Comparison of ENCODE assay signal across 8 cellular contexts in genomic region chr1:54334996-54335395, GRCh38.
DNase-seq lines count a peak whose midpoint lies in the region; ATAC-seq and TF ChIP-seq lines count a peak whose summit lies in the region.

No MANE protein-coding gene starts in this region.

- CTCF ChIA-PET in OCI-LY7 (lab: Charles Lee; ENCODE audit: unreplicated experiment), result no interaction called here

- intact Hi-C loops in OCI-LY7 (cut with micrococcal nuclease; ENCODE audit: unreplicated experiment), result no loop called here

- DNase-seq in lung (ENCODE audit: low spot score), result no peak
- no peak for DNase-seq in OCI-LY7 (ENCODE audit: low spot score)
- no peak for DNase-seq in MM.1S
- no peak for DNase-seq in NCI-H1105 (lab: John Stamatoyannopoulos, UW)

- WGBS in HUES64, result 91% methylated on average over 5 of the region's 5 CpGs
- 73 to 80% methylated on average over 5 of the region's 5 CpGs for WGBS in ectodermal cell, 2 experiments
- 46 to 61% methylated on average over 5 of the region's 5 CpGs for WGBS in lung, 2 donors

- H3K36me3 ChIP-seq in HUES64 (ENCODE audit: insufficient read depth, low read length) (peaks cover 13% of the 10 kb centered on the region), ectodermal cell (ENCODE audit: control insufficient read depth, insufficient read depth, low read length) (no peaks in the 10 kb centered on the region), lung (ENCODE audit: control insufficient read depth in 2 of 2, insufficient read depth in 2 of 2, low read length in 2 of 2) (no peaks in the 10 kb centered on the region), subcutaneous abdominal adipose tissue (ENCODE audit: control insufficient read depth in 5 of 5, insufficient read depth in 5 of 5, low read length in 5 of 5) (no peaks in the 10 kb centered on the region), OCI-LY7 (ENCODE audit: insufficient read depth, low read length) (peaks cover 9% of the 10 kb centered on the region; the same call in 1 of the 2 replicates), MM.1S (replicated peaks; ENCODE audit: insufficient read depth, low read length) (no peaks in the 10 kb centered on the region)

- no peak overlapping the region for H3K9ac ChIP-seq in HUES64 (ENCODE audit: low read depth, low read length)
- peak overlapping the region in 3 of 5 donors; percentile 74 to 80 (median 75) for H3K9ac ChIP-seq in subcutaneous abdominal adipose tissue (ENCODE audit: low read length in 5 of 5)
- H3K9ac ChIP-seq in MM.1S (ENCODE audit: low read length), result no peak overlapping the region

- no TSS peak for BruUV-seq in OCI-LY7 (replicated peaks; lab: Mats Ljungman, UMichigan)

- peaks cover 3% of the 10 kb centered on the region; the same call in 1 of the 2 replicates for H4K20me1 ChIP-seq in OCI-LY7 (ENCODE audit: insufficient read depth, low read length)
- H4K20me1 ChIP-seq in MM.1S (ENCODE audit: insufficient read depth, low read length), result no peaks in the 10 kb centered on the region

- H3K9me3 ChIP-seq in HUES64 (ENCODE audit: insufficient read depth, low read depth, low read length), result no peaks in the 10 kb centered on the region
- no peaks in the 10 kb centered on the region for H3K9me3 ChIP-seq in ectodermal cell (ENCODE audit: control insufficient read depth, low read length)
- no peaks in the 10 kb centered on the region for H3K9me3 ChIP-seq in lung (ENCODE audit: control insufficient read depth in 2 of 2, insufficient read depth in 1 of 2, low read length in 1 of 2)
- no peaks in the 10 kb centered on the region for H3K9me3 ChIP-seq in subcutaneous abdominal adipose tissue (ENCODE audit: control insufficient read depth in 5 of 5, low read length in 5 of 5)
- no peaks in the 10 kb centered on the region for H3K9me3 ChIP-seq in OCI-LY7 (ENCODE audit: low read length)
- no peaks in the 10 kb centered on the region for H3K9me3 ChIP-seq in MM.1S (replicated peaks; ENCODE audit: insufficient read depth, low read length)

- H3K4me2 ChIP-seq in OCI-LY7 (ENCODE audit: low read length) (no peak overlapping the region), MM.1S (ENCODE audit: low read depth, low read length) (no peak overlapping the region)

- no peak overlapping the region for H3K4me3 ChIP-seq in HUES64 (ENCODE audit: low read length)
- no peak overlapping the region for H3K4me3 ChIP-seq in ectodermal cell (ENCODE audit: insufficient read depth, low read depth, low read length)
- no peak overlapping the region for H3K4me3 ChIP-seq in lung
- H3K4me3 ChIP-seq in subcutaneous abdominal adipose tissue (ENCODE audit: low read depth in 1 of 5, low read length in 5 of 5), result peak overlapping the region; percentile 32 to 74 (median 54)
- H3K4me3 ChIP-seq in OCI-LY7 (ENCODE audit: low read depth, low read length, poor library complexity, severe bottlenecking), result no peak overlapping the region
- H3K4me3 ChIP-seq in MM.1S (ENCODE audit: low read length), result no peak overlapping the region

- peak overlapping the region; percentile 48; the same call in 1 of the 2 replicates for H3K27ac ChIP-seq in HUES64 (ENCODE audit: low read depth, low read length)
- H3K27ac ChIP-seq in ectodermal cell (ENCODE audit: insufficient read depth, low read depth, low read length, poor library complexity, severe bottlenecking), result peak overlapping the region; percentile 81
- peak overlapping the region; percentile 49 to 95 for H3K27ac ChIP-seq in lung (ENCODE audit: low read depth in 1 of 2, low read length in 1 of 2)
- H3K27ac ChIP-seq in subcutaneous abdominal adipose tissue (ENCODE audit: low read depth, low read length), result peak overlapping the region; percentile 92
- no peak overlapping the region for H3K27ac ChIP-seq in OCI-LY7 (ENCODE audit: low read depth, low read length, poor library complexity, severe bottlenecking)
- no peak overlapping the region for H3K27ac ChIP-seq in MM.1S (ENCODE audit: low read length)

- no peaks in the 10 kb centered on the region for H3F3A ChIP-seq in MM.1S (ENCODE audit: insufficient read depth, low read length)

- POLR2A ChIA-PET in OCI-LY7 (lab: Charles Lee), result interaction anchor here (0.8 to 1.0 kb wide), 2 partner anchors 9 to 11 kb away, joined by 3 to 4 read pairs; no protein-coding TSS in a partner anchor

- peaks cover 66% of the 10 kb centered on the region for H3K4me1 ChIP-seq in HUES64 (ENCODE audit: insufficient read depth, low read length)
- peaks cover 61% of the 10 kb centered on the region for H3K4me1 ChIP-seq in ectodermal cell (ENCODE audit: control insufficient read depth, insufficient read depth, low read length)
- peaks cover 11 to 41% of the 10 kb centered on the region in 2 donors for H3K4me1 ChIP-seq in lung (ENCODE audit: control insufficient read depth in 2 of 2, insufficient read depth in 2 of 2, low read length in 2 of 2)
- peaks cover 29 to 75% (median 66%) of the 10 kb centered on the region in 5 donors for H3K4me1 ChIP-seq in subcutaneous abdominal adipose tissue (ENCODE audit: control insufficient read depth in 5 of 5, insufficient read depth in 5 of 5, low read length in 5 of 5)
- peaks cover 39% of the 10 kb centered on the region for H3K4me1 ChIP-seq in OCI-LY7 (ENCODE audit: insufficient read depth, low read length, poor library complexity, severe bottlenecking)
- no peaks in the 10 kb centered on the region for H3K4me1 ChIP-seq in MM.1S (ENCODE audit: low read length)

- ATAC-seq in lung (ENCODE audit: insufficient read depth, low FRiP score), result no peak
- no peak for ATAC-seq in GM21737 (IDR thresholded peaks at IDR 0.05; ENCODE audit: unreplicated experiment)

- TF ChIP-seq CTCF in lung (IDR thresholded peaks at IDR 0.05; ENCODE audit: control extremely low read depth, extremely low read depth), result no peak
- TF ChIP-seq CTCF in OCI-LY7 (conservative IDR thresholded peaks at IDR 0.05; ENCODE audit: low read length), result no peak
- TF ChIP-seq CTCF in MM.1S (IDR thresholded peaks at IDR 0.05; ENCODE audit: low read length), result no peak

- H3K79me2 ChIP-seq in OCI-LY7 (ENCODE audit: insufficient read depth, low read depth, low read length), result 0 out of 2 replicates have a peak, but pooled peaks cover 5% of the 10 kb centered on the region
- H3K79me2 ChIP-seq in MM.1S (ENCODE audit: low read length), result peaks cover 46% of the 10 kb centered on the region

- H2AFZ ChIP-seq in OCI-LY7 (ENCODE audit: low read length) (no peak overlapping the region), MM.1S (ENCODE audit: low read length) (no peak overlapping the region)

- H3K9me2 ChIP-seq in OCI-LY7 (ENCODE audit: insufficient read depth, low read length) (no peaks in the 10 kb centered on the region), MM.1S (replicated peaks; ENCODE audit: insufficient read depth, low read length) (no peaks in the 10 kb centered on the region)

- H3K27me3 ChIP-seq in HUES64 (ENCODE audit: insufficient read depth, low read length), result no peaks in the 10 kb centered on the region
- no peaks in the 10 kb centered on the region for H3K27me3 ChIP-seq in ectodermal cell (ENCODE audit: control insufficient read depth, insufficient read depth, low read length, poor library complexity, severe bottlenecking)
- H3K27me3 ChIP-seq in lung (ENCODE audit: control insufficient read depth, insufficient read depth), result no peaks in the 10 kb centered on the region
- H3K27me3 ChIP-seq in subcutaneous abdominal adipose tissue (ENCODE audit: control insufficient read depth in 5 of 5, insufficient read depth in 4 of 5, low read length in 5 of 5), result no peaks in the 10 kb centered on the region
- no peaks in the 10 kb centered on the region for H3K27me3 ChIP-seq in MM.1S (replicated peaks; ENCODE audit: insufficient read depth, low read length)

Comparison
In these comparisons a context has a peak if more than half of its experiments do, and no peak if none do; other contexts are left out.
1. H3K27ac ChIP-seq: peak in HUES64 (single experiment), ectodermal cell (single experiment), lung (2 of 2) and subcutaneous abdominal adipose tissue (single experiment); none in OCI-LY7 (single experiment) and MM.1S (single experiment).
2. H3K4me3 ChIP-seq: peak in subcutaneous abdominal adipose tissue (5 of 5); none in HUES64 (single experiment), ectodermal cell (single experiment), lung (single experiment), OCI-LY7 (single experiment) and MM.1S (single experiment).
3. H3K9ac ChIP-seq: peak in subcutaneous abdominal adipose tissue (3 of 5); none in HUES64 (single experiment) and MM.1S (single experiment).